Comparison of ENCODE assay signal across 10 cellular contexts in the genomic region with DNA sequence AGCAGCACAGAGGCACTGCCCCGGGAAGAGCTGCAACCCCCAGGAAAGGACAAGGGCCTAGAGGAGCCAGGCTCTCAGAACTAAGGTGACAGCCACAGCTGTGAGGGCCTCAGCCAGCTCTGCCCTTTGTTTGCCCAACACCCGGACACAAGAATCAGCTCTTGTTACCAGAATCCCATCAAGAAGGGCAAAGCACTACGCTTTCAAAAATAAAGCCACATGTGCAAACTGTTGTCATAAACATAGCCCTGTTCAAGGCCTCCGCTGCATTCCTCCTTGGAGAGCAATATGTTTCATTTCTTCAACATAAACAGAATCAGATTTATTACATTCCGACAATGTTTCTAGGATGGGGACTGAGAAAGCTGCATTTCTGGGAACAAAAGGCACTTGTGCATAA.
DNase-seq lines count a peak whose midpoint lies in the region; TF ChIP-seq lines count a peak whose summit lies in the region.
"Had no signal": no experiment of that assay in that cellular context is flagged by ENCODE, and none has a peak within 500 bp of the region (broad histone marks: within the 10 kb centered on the region; RNA-seq: fewer than 3 reads in every experiment).

No MANE protein-coding gene starts in this region.

- H3K4me1 ChIP-seq in left ventricle myocardium inferior = peaks cover 99% of the 10 kb centered on the region
- peaks cover 5% of the 10 kb centered on the region for H3K4me1 ChIP-seq in effector memory CD4-positive, alpha-beta T cell (ENCODE audit: control insufficient read depth, insufficient read depth, low read length, poor library complexity, severe bottlenecking)

- H3K36me3 ChIP-seq in left ventricle myocardium inferior = no peaks in the 10 kb centered on the region
- no peaks in the 10 kb centered on the region for H3K36me3 ChIP-seq in effector memory CD4-positive, alpha-beta T cell (ENCODE audit: control insufficient read depth, insufficient read depth, low read length)

- H3K9me3 ChIP-seq in left ventricle myocardium inferior (replicated peaks) = no peaks in the 10 kb centered on the region
- no peaks in the 10 kb centered on the region for H3K9me3 ChIP-seq in effector memory CD4-positive, alpha-beta T cell (ENCODE audit: control insufficient read depth, low read length)
- H3K9me3 ChIP-seq: Caco-2 had no signal

- H3K36me3 Mint-ChIP-seq in progenitor cell of endocrine pancreas (ENCODE audit: insufficient read depth) = peaks cover 2% of the 10 kb centered on the region
- H3K36me3 Mint-ChIP-seq in activated T-helper 2 cell treated with anti-CD3 and anti-CD28 coated beads, Interferon-gamma antibody, Interleukin-2, Interleukin-4, amounts not matched to agents 10 μg/mL and 5 μg/mL and 100 μg/mL, durations not matched to agents 14 hours and 24 hours and 36 hours (ENCODE audit: low read depth) = peaks cover 8% of the 10 kb centered on the region

- peak overlapping the region; percentile 49 for H3K4me3 ChIP-seq in left ventricle myocardium inferior
- H3K4me3 ChIP-seq in effector memory CD4-positive, alpha-beta T cell (ENCODE audit: insufficient read depth, low read depth, low read length, poor library complexity, severe bottlenecking) = no peak overlapping the region

- H3K27ac Mint-ChIP-seq in progenitor cell of endocrine pancreas = peak overlapping the region; percentile 71
- H3K27ac Mint-ChIP-seq in activated T-helper 2 cell treated with anti-CD3 and anti-CD28 coated beads, Interferon-gamma antibody, Interleukin-2, Interleukin-4, amounts not matched to agents 10 μg/mL and 5 μg/mL and 100 μg/mL, durations not matched to agents 14 hours and 24 hours and 36 hours = no peak overlapping the region

- peak overlapping the region; percentile 84 for H3K27ac ChIP-seq in left ventricle myocardium inferior (replicated peaks)
- H3K27ac ChIP-seq in effector memory CD4-positive, alpha-beta T cell (ENCODE audit: insufficient read depth, low read length, poor library complexity, severe bottlenecking) = no peak overlapping the region

- TF ChIP-seq CTCF in left ventricle myocardium inferior (IDR thresholded peaks at IDR 0.05; ENCODE audit: borderline replicate concordance) (no peak), progenitor cell of endocrine pancreas (IDR thresholded peaks at IDR 0.05; ENCODE audit: unreplicated experiment) (no peak)

- no peaks in the 10 kb centered on the region for H3K27me3 ChIP-seq in left ventricle myocardium inferior (ENCODE audit: low read depth)
- H3K27me3 ChIP-seq in effector memory CD4-positive, alpha-beta T cell (replicated peaks; ENCODE audit: control insufficient read depth, insufficient read depth, low read length, poor library complexity, severe bottlenecking) = no peaks in the 10 kb centered on the region

- intact Hi-C loops in left ventricle myocardium inferior (cut with micrococcal nuclease) = no loop called here
- intact Hi-C loops in activated T-helper 2 cell treated with anti-CD3 and anti-CD28 coated beads, Interferon-gamma antibody, Interleukin-2, Interleukin-4, amounts not matched to agents 10 μg/mL and 5 μg/mL and 100 μg/mL, durations not matched to agents 14 hours and 24 hours and 36 hours (cut with micrococcal nuclease) = no loop called here

- H3K4me1 Mint-ChIP-seq in progenitor cell of endocrine pancreas (ENCODE audit: low read depth) = peaks cover 56% of the 10 kb centered on the region
- peaks cover 7% of the 10 kb centered on the region for H3K4me1 Mint-ChIP-seq in activated T-helper 2 cell treated with anti-CD3 and anti-CD28 coated beads, Interferon-gamma antibody, Interleukin-2, Interleukin-4, amounts not matched to agents 10 μg/mL and 5 μg/mL and 100 μg/mL, durations not matched to agents 14 hours and 24 hours and 36 hours (ENCODE audit: low read depth)

- DNase-seq in Ammon's horn (ENCODE audit: low spot score) = peak; percentile 70
- peak; percentile 85 for DNase-seq in amniotic epithelial cell (ENCODE audit: low read depth)
- no peak for DNase-seq in left ventricle myocardium inferior
- DNase-seq in progenitor cell of endocrine pancreas (ENCODE audit: low spot score, unreplicated experiment) = no peak
- DNase-seq in activated T-helper 2 cell treated with anti-CD3 and anti-CD28 coated beads, Interferon-gamma antibody, Interleukin-2, Interleukin-4, amounts not matched to agents 10 μg/mL and 5 μg/mL and 100 μg/mL, durations not matched to agents 14 hours and 24 hours and 36 hours (ENCODE audit: low spot score) = no peak
- DNase-seq in NCI-H146 (lab: John Stamatoyannopoulos, UW) = no peak
- no peak for DNase-seq in activated CD4-positive, CD25-positive, alpha-beta regulatory T cell treated with anti-CD3 and anti-CD28 coated beads, Interleukin-2, amount 50 U/mL, for 72 hours
- no peak for DNase-seq in effector memory CD4-positive, alpha-beta T cell
- DNase-seq: Caco-2, NCI-H1930 had no signal

- H3K4me3 Mint-ChIP-seq in progenitor cell of endocrine pancreas (ENCODE audit: low read depth) = no peak overlapping the region
- no peak overlapping the region for H3K4me3 Mint-ChIP-seq in activated T-helper 2 cell treated with anti-CD3 and anti-CD28 coated beads, Interferon-gamma antibody, Interleukin-2, Interleukin-4, amounts not matched to agents 10 μg/mL and 5 μg/mL and 100 μg/mL, durations not matched to agents 14 hours and 24 hours and 36 hours (ENCODE audit: low read depth)

- no peaks in the 10 kb centered on the region for H3K27me3 Mint-ChIP-seq in progenitor cell of endocrine pancreas
- H3K27me3 Mint-ChIP-seq in activated T-helper 2 cell treated with anti-CD3 and anti-CD28 coated beads, Interferon-gamma antibody, Interleukin-2, Interleukin-4, amounts not matched to agents 10 μg/mL and 5 μg/mL and 100 μg/mL, durations not matched to agents 14 hours and 24 hours and 36 hours (ENCODE audit: low read depth) = no peaks in the 10 kb centered on the region

- H3K9me3 Mint-ChIP-seq in progenitor cell of endocrine pancreas (ENCODE audit: low read depth) = no peaks in the 10 kb centered on the region
- H3K9me3 Mint-ChIP-seq in activated T-helper 2 cell treated with anti-CD3 and anti-CD28 coated beads, Interferon-gamma antibody, Interleukin-2, Interleukin-4, amounts not matched to agents 10 μg/mL and 5 μg/mL and 100 μg/mL, durations not matched to agents 14 hours and 24 hours and 36 hours = no peaks in the 10 kb centered on the region

Comparison
In these comparisons a context has a peak if more than half of its experiments do, and no peak if none do; other contexts are left out.
1. DNase-seq: peak in Ammon's horn (single experiment) and amniotic epithelial cell (single experiment); none in left ventricle myocardium inferior (single experiment), progenitor cell of endocrine pancreas (single experiment), activated T-helper 2 cell treated with anti-CD3 and anti-CD28 coated beads, Interferon-gamma antibody, Interleukin-2, Interleukin-4, amounts not matched to agents 10 μg/mL and 5 μg/mL and 100 μg/mL, durations not matched to agents 14 hours and 24 hours and 36 hours (single experiment), NCI-H146 (single experiment), activated CD4-positive, CD25-positive, alpha-beta regulatory T cell treated with anti-CD3 and anti-CD28 coated beads, Interleukin-2, amount 50 U/mL, for 72 hours (single experiment) and effector memory CD4-positive, alpha-beta T cell (0 of 3).